In genomic region chr4:124862261-124862660, GRCh38 we compare ENCODE assay signal across 20 cellular contexts.
"Had no signal": no experiment of that assay in that cellular context is flagged by ENCODE, and none has a peak within 500 bp of the region (broad histone marks: within the 10 kb centered on the region; RNA-seq: fewer than 3 reads in every experiment).

No MANE protein-coding gene starts in this region.

- H3K27ac ChIP-seq: body of pancreas, lower lobe of right lung, prostate gland had no signal

- H3K4me1 ChIP-seq: lower lobe of right lung, prostate gland had no signal

- H3K27me3 ChIP-seq: body of pancreas had no signal

- ATAC-seq: activated CD8-positive, alpha-beta T cell treated with anti-CD3 and anti-CD28 coated beads for 36 hours; activated T-helper 17 cell treated with anti-CD3 and anti-CD28 coated beads, Interleukin-2, amount 50 U/mL, for 72 hours; body of pancreas; left cardiac atrium; lower lobe of right lung; right cardiac atrium; stimulated activated memory B cell treated with anti-CD40 and anti-IgM and Interleukin-4, amounts not matched to agents 10 μg/mL and 1 μg/mL and 100 μg/mL, for 72 hours had no signal

- H3K4me2 ChIP-seq: smooth muscle cell had no signal

- H3K4me3 ChIP-seq: body of pancreas, lower lobe of right lung, prostate gland, smooth muscle cell had no signal

- DNase-seq: activated B cell treated with CpG ODN at 0.5 μM for 24 hours; activated CD4-positive, alpha-beta T cell treated with anti-CD3 and anti-CD28 coated beads, Interleukin-2, amount 10 ng/mL, durations not matched to agents 24 days and 14 days; activated CD8-positive, alpha-beta T cell treated with anti-CD3 and anti-CD28 coated beads for 36 hours; activated naive CD4-positive, alpha-beta T cell treated with Interleukin-2 at 50 U/mL for 16 hours; activated naive CD8-positive, alpha-beta T cell treated with anti-CD3 and anti-CD28 coated beads, Interleukin-2, amount 10 ng/mL, durations not matched to agents 7 days and 5 days; activated T-cell treated with anti-CD3 and anti-CD28 coated beads, Interleukin-2, amount 50 U/mL, for 1 hour; body of pancreas; central memory CD4-positive, alpha-beta T cell; cortex of kidney; erythroblast; hippocampal formation; left cardiac atrium; lower lobe of right lung; right cardiac atrium; stimulated activated CD4-positive, alpha-beta T cell treated with anti-CD3 and anti-CD28 coated beads, Interleukin-4, amount 100 ng/mL, for 24 hours; SW 1271 had no signal

- H3K36me3 ChIP-seq: lower lobe of right lung, prostate gland had no signal

- H3K9me3 ChIP-seq: body of pancreas, lower lobe of right lung, prostate gland had no signal
